25 cellular contexts compared by ENCODE assay signal in the genomic region with DNA sequence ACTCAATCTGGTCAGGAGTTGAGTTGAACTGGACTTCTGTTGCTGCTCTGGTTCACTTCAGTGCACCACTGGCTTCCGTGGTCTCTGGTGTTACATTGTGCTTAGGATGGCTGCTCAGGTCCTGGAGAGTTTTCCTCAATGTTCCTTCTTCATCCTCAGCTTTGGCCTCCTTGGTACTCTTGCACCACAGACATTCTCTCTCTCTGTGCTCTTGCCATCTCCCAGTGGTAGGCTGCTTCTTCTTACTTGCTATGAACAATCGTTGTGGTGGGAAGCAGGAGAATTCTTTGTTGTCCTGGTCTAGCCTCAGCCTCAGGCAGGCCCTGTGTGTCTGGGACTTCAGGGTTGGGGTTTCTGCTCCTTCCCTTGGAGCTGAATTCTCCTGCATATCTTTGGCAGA. TPM values are rescaled to one million over a fixed set of nuclear protein-coding genes. Genes with fewer than 3 reads are reported as not detected.
A peak's percentile ranks its signal among the peaks of the same experiment; 100 is the strongest.
DNase-seq lines count a peak whose midpoint lies in the region; ATAC-seq, FAIRE-seq and TF ChIP-seq lines count a peak whose summit lies in the region.
"Had no signal": no experiment of that assay in that cellular context is flagged by ENCODE, and none has a peak within 500 bp of the region (broad histone marks: within the 10 kb centered on the region; RNA-seq: fewer than 3 reads in every experiment).

No MANE protein-coding gene starts in this region.

- H3K4me3 Mint-ChIP-seq in osteocyte (ENCODE audit: unreplicated experiment) = no peak overlapping the region
- H3K4me3 Mint-ChIP-seq in stimulated activated naive B cell treated with anti-CD40 and anti-IgM and Interleukin-4, amounts not matched to agents 10 μg/mL and 1 μg/mL and 100 μg/mL, for 72 hours = no peak overlapping the region
- H3K4me3 Mint-ChIP-seq: B cell; CD4-positive, CD25-positive, alpha-beta regulatory T cell; CD8-positive, alpha-beta T cell; HFFc6 had no signal

- 84 to 86% methylated on average over 2 of the region's 2 CpGs for WGBS in lung, 2 donors

- no peak overlapping the region for H3K27ac Mint-ChIP-seq in osteocyte (ENCODE audit: unreplicated experiment)
- H3K27ac Mint-ChIP-seq in stimulated activated naive B cell treated with anti-CD40 and anti-IgM and Interleukin-4, amounts not matched to agents 10 μg/mL and 1 μg/mL and 100 μg/mL, for 72 hours = peak overlapping the region; percentile 2
- H3K27ac Mint-ChIP-seq: B cell; CD4-positive, CD25-positive, alpha-beta regulatory T cell; CD8-positive, alpha-beta T cell; HFFc6 had no signal

- H3K9me3 ChIP-seq in lung (ENCODE audit: control insufficient read depth in 2 of 2, insufficient read depth in 1 of 2, low read length in 1 of 2) = peaks cover 0 to 4% of the 10 kb centered on the region in 2 donors
- H3K9me3 ChIP-seq: BLaER1 had no signal

- ATAC-seq in lung (ENCODE audit: insufficient read depth, low FRiP score) (no peak), GM18498 (IDR thresholded peaks at IDR 0.05; ENCODE audit: unreplicated experiment) (no peak)
- no peak for ATAC-seq in stimulated activated naive B cell treated with anti-CD40 and anti-IgM and Interleukin-4, amounts not matched to agents 10 μg/mL and 1 μg/mL and 100 μg/mL, for 72 hours (replicated peaks)
- ATAC-seq: CD8-positive, alpha-beta T cell; GM12878 had no signal

- H3K4me3 ChIP-seq in bronchial epithelial cell (ENCODE audit: low read depth, low read length) (no peak overlapping the region), lung (no peak overlapping the region)
- H3K4me3 ChIP-seq: BLaER1, GM12878, HAP-1 had no signal

- H3K27ac ChIP-seq in lung (ENCODE audit: low read depth in 1 of 2, low read length in 1 of 2) = no peak overlapping the region
- H3K27ac ChIP-seq: 22Rv1, BLaER1, C4-2B had no signal

- no peaks in the 10 kb centered on the region for H3K4me1 ChIP-seq in lung (ENCODE audit: control insufficient read depth in 2 of 2, insufficient read depth in 2 of 2, low read length in 2 of 2)
- H3K4me1 ChIP-seq: BLaER1, HAP-1 had no signal

- peak; percentile 23 for FAIRE-seq in bronchial epithelial cell (lab: Jason Lieb, UNC)
- FAIRE-seq: A204.1, D721Med, GM12878, GM18507, H54 had no signal

- H3K36me3 ChIP-seq in bronchial epithelial cell (ENCODE audit: control insufficient read depth, insufficient read depth, low read length) (no peaks in the 10 kb centered on the region), lung (ENCODE audit: control insufficient read depth in 2 of 2, insufficient read depth in 2 of 2, low read length in 2 of 2) (no peaks in the 10 kb centered on the region)
- H3K36me3 ChIP-seq: BLaER1, HAP-1 had no signal

- H3K4me1 Mint-ChIP-seq in osteocyte (ENCODE audit: unreplicated experiment) = no peaks in the 10 kb centered on the region
- H3K4me1 Mint-ChIP-seq in stimulated activated naive B cell treated with anti-CD40 and anti-IgM and Interleukin-4, amounts not matched to agents 10 μg/mL and 1 μg/mL and 100 μg/mL, for 72 hours = peaks cover 25 to 55% of the 10 kb centered on the region in 2 donors

- H3K27me3 ChIP-seq in bronchial epithelial cell (ENCODE audit: control insufficient read depth, insufficient read depth, low read length) (no peaks in the 10 kb centered on the region), lung (ENCODE audit: control insufficient read depth, insufficient read depth) (no peaks in the 10 kb centered on the region)
- H3K27me3 ChIP-seq: BLaER1 had no signal

- H3K9me3 Mint-ChIP-seq in osteocyte (ENCODE audit: unreplicated experiment) = peaks cover 11% of the 10 kb centered on the region
- peaks cover 0 to 9% of the 10 kb centered on the region in 2 donors for H3K9me3 Mint-ChIP-seq in stimulated activated naive B cell treated with anti-CD40 and anti-IgM and Interleukin-4, amounts not matched to agents 10 μg/mL and 1 μg/mL and 100 μg/mL, for 72 hours

- H3K27me3 Mint-ChIP-seq in osteocyte (ENCODE audit: unreplicated experiment) = peaks cover 30% of the 10 kb centered on the region
- H3K27me3 Mint-ChIP-seq in stimulated activated naive B cell treated with anti-CD40 and anti-IgM and Interleukin-4, amounts not matched to agents 10 μg/mL and 1 μg/mL and 100 μg/mL, for 72 hours = no peaks in the 10 kb centered on the region
- H3K27me3 Mint-ChIP-seq: B cell had no signal

- no peak for TF ChIP-seq CTCF in bronchial epithelial cell (IDR thresholded peaks at IDR 0.05; ENCODE audit: insufficient read depth, low read length, severe bottlenecking)
- TF ChIP-seq CTCF in lung (IDR thresholded peaks at IDR 0.05; ENCODE audit: control extremely low read depth, extremely low read depth) = no peak
- TF ChIP-seq CTCF in osteocyte (IDR thresholded peaks at IDR 0.05) = no peak

- no peaks in the 10 kb centered on the region for H3K36me3 Mint-ChIP-seq in osteocyte (ENCODE audit: unreplicated experiment)
- peaks cover 18 to 23% of the 10 kb centered on the region in 2 donors for H3K36me3 Mint-ChIP-seq in stimulated activated naive B cell treated with anti-CD40 and anti-IgM and Interleukin-4, amounts not matched to agents 10 μg/mL and 1 μg/mL and 100 μg/mL, for 72 hours
- H3K36me3 Mint-ChIP-seq: CD8-positive, alpha-beta T cell had no signal

- no peak for DNase-seq in bronchial epithelial cell (ENCODE audit: low read depth)
- peak; percentile 28 for DNase-seq in lung (ENCODE audit: low spot score)
- DNase-seq in osteocyte (ENCODE audit: extremely low spot score, unreplicated experiment) = peak; percentile 40
- DNase-seq in stimulated activated naive B cell treated with anti-CD40 and anti-IgM and Interleukin-4, amounts not matched to agents 10 μg/mL and 1 μg/mL and 100 μg/mL, for 72 hours = no peak
- DNase-seq in NCI-H2227 (lab: John Stamatoyannopoulos, UW; ENCODE audit: unreplicated experiment) = no peak
- DNase-seq in NCI-H748 (lab: John Stamatoyannopoulos, UW; ENCODE audit: unreplicated experiment) = no peak
- DNase-seq: CD4-positive, CD25-positive, alpha-beta regulatory T cell; CD8-positive, alpha-beta T cell; DMS 273 treated with DMSO at 0.1 percent for 48 hours; DMS79; EL; GDM1; GOT3; HFFc6 had no signal

RNA-seq across cellular contexts. Expression of a gene that starts 14.5 kb away (rescaled TPM):
- 33.7 and 42.0 TPM in 2 replicates for total RNA-seq in bronchial epithelial cell
- 10 to 100 TPM; 38.9 to 51.1 TPM for total RNA-seq in lung
- polyA plus RNA-seq in lung = 10 to 100 TPM; 39.1 to 48.5 TPM
- total RNA-seq in osteocyte = 27.4 and 29.7 TPM in 2 replicates

Comparison
In these comparisons a context has a peak if more than half of its experiments do, and no peak if none do; other contexts are left out.
1. DNase-seq: peak in lung (single experiment) and osteocyte (single experiment); none in bronchial epithelial cell (single experiment), stimulated activated naive B cell treated with anti-CD40 and anti-IgM and Interleukin-4, amounts not matched to agents 10 μg/mL and 1 μg/mL and 100 μg/mL, for 72 hours (single experiment), NCI-H2227 (single experiment) and NCI-H748 (single experiment).